11 cellular contexts compared by ENCODE assay signal in the genomic region with DNA sequence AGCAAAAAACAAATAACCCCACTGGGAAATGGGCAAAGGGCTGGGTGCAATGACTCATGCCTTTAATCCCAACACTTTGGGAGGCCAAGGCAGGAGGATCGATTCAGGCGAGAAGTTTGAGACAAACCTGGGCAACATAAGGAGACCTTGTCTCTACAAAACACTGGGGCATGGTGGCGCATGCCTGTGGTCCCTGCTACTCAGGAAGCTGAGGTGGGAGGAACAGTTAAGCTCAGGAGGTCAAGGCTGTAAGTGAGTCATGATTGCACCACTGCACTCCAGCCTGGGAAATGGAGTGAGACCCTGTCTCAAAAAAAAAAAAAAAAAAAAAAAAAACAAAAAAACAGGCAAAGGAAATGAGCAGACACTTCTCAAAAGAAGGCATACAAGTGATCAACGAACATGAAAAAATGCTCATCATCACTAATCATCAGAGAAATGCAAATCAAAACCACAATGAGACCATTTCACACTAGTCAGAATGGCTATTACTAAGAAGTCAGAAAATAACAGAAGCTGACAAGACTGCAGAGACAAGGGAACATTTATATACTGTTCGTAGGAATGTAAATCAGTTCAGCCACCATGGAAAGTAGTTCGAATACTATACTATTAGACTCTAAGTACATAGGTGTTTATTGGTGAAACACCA. TPM values are rescaled to one million over a fixed set of nuclear protein-coding genes. Genes with fewer than 3 reads are reported as not detected.
DNase-seq lines count a peak whose midpoint lies in the region; ATAC-seq, FAIRE-seq and TF ChIP-seq lines count a peak whose summit lies in the region.
"Had no signal": no experiment of that assay in that cellular context is flagged by ENCODE, and none has a peak within 500 bp of the region (broad histone marks: within the 10 kb centered on the region; RNA-seq: fewer than 3 reads in every experiment).

No MANE protein-coding gene starts in this region.

- H3K4me1 ChIP-seq in ascending aorta (no peaks in the 10 kb centered on the region), tibial artery (no peaks in the 10 kb centered on the region)
- H3K4me1 ChIP-seq: tibial nerve had no signal

- H3K27me3 ChIP-seq in ascending aorta (no peaks in the 10 kb centered on the region), tibial artery (no peaks in the 10 kb centered on the region)
- H3K27me3 ChIP-seq: tibial nerve had no signal

- no peak for FAIRE-seq in D721Med (lab: Jason Lieb, UNC)

- intact Hi-C loops in ascending aorta (cut with DNase I): no loop called here
- intact Hi-C loops in tibial artery (cut with DNase I; ENCODE audit: low total_unique reads): no loop called here

- no peaks in the 10 kb centered on the region for H3K36me3 ChIP-seq in ascending aorta
- H3K36me3 ChIP-seq in tibial artery: no peaks in the 10 kb centered on the region
- H3K36me3 ChIP-seq: tibial nerve had no signal

- in situ Hi-C loops in astrocyte of the cerebellum (cut with HindIII; ENCODE audit: low sequenced_read_pairs): no loop called here

- H3K9me3 ChIP-seq in ascending aorta (no peaks in the 10 kb centered on the region), tibial artery (no peaks in the 10 kb centered on the region)
- H3K9me3 ChIP-seq: tibial nerve had no signal

- TF ChIP-seq CTCF in astrocyte of the cerebellum (IDR thresholded peaks at IDR 0.05; ENCODE audit: low read depth, low read length, missing control alignments) (no peak), ascending aorta (IDR thresholded peaks at IDR 0.05) (no peak), tibial artery (IDR thresholded peaks at IDR 0.05) (no peak), D721Med (IDR thresholded peaks at IDR 0.05; ENCODE audit: insufficient read depth, missing control alignments) (no peak)

- no peak overlapping the region for H3K4me3 ChIP-seq in astrocyte of the cerebellum (ENCODE audit: low read depth, low read length)
- H3K4me3 ChIP-seq in ascending aorta: no peak overlapping the region
- no peak overlapping the region for H3K4me3 ChIP-seq in tibial artery
- H3K4me3 ChIP-seq: tibial nerve had no signal

- DNase-seq in EL (peak; percentile 72), astrocyte of the cerebellum (ENCODE audit: low read depth) (peak; percentile 29), ascending aorta (ENCODE audit: low spot score in 2 of 2) (no peak), NCI-H146 treated with DMSO at 0.1 percent for 48 hours (lab: John Stamatoyannopoulos, UW; ENCODE audit: unreplicated experiment) (no peak), tibial artery (no peak), D721Med (ENCODE audit: insufficient read length, low spot score) (no peak)
- DNase-seq: activated naive CD4-positive, alpha-beta T cell treated with anti-CD3 and anti-CD28 coated beads for 36 hours; C1 segment of cervical spinal cord had no signal

- ATAC-seq in GM21381 (IDR thresholded peaks at IDR 0.05; ENCODE audit: unreplicated experiment) (peak; percentile 69), HG03378 (IDR thresholded peaks at IDR 0.05; ENCODE audit: unreplicated experiment) (peak; percentile 86)

- H3K27ac ChIP-seq in ascending aorta (no peak overlapping the region), tibial artery (no peak overlapping the region)
- H3K27ac ChIP-seq: tibial nerve had no signal

RNA-seq across cellular contexts. Expression of gene SMCO4, which starts 48.2 kb away (rescaled TPM):
- 89.2 TPM for total RNA-seq in ascending aorta

Comparison
In these comparisons a context has a peak if more than half of its experiments do, and no peak if none do; other contexts are left out.
1. DNase-seq: peak in EL (single experiment) and astrocyte of the cerebellum (single experiment); none in ascending aorta (0 of 2), NCI-H146 treated with DMSO at 0.1 percent for 48 hours (single experiment), tibial artery (0 of 2) and D721Med (single experiment).